In the genomic region with DNA sequence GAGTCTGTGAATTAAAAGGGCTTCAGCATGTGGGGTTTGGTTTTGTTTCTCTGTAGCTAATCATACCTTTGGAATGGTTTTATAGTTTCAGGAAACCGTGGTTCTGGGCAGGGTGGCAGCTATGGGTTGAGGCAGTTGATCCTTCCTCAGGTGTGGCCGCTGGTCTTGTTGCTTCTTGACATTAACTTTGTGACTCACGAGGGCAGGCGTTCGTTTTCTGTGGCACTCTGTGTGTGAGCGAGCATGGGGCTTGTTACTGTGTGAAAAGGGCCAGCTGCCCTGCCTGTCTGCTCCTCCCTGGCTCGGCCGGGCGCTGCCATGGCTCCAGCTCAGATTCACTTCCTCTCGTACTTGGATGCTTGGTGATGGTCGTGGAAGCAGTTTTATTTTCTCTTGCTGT, we compare ENCODE assay signal across 9 cellular contexts. TPM values are rescaled to one million over a fixed set of nuclear protein-coding genes. Genes with fewer than 3 reads are reported as not detected.
A peak's percentile ranks its signal among the peaks of the same experiment; 100 is the strongest.
DNase-seq lines count a peak whose midpoint lies in the region; ATAC-seq and TF ChIP-seq lines count a peak whose summit lies in the region.
"Had no signal": no experiment of that assay in that cellular context is flagged by ENCODE, and none has a peak within 500 bp of the region (broad histone marks: within the 10 kb centered on the region; RNA-seq: fewer than 3 reads in every experiment).

No MANE protein-coding gene starts in this region.

- no peak overlapping the region for H4K12ac ChIP-seq in trophoblast cell (ENCODE audit: low read depth, low read length)

- no peak overlapping the region for H2AK5ac ChIP-seq in trophoblast cell (ENCODE audit: low read length)

- no peak overlapping the region for H3K14ac ChIP-seq in trophoblast cell (ENCODE audit: low read length)

- peak overlapping the region; percentile 77 for H3K4ac ChIP-seq in trophoblast cell (ENCODE audit: low read depth, low read length)

- H3K9me3 ChIP-seq in DND-41 (ENCODE audit: insufficient read depth, low read length, severe bottlenecking) = peaks cover 4% of the 10 kb centered on the region
- peaks cover 4% of the 10 kb centered on the region for H3K9me3 ChIP-seq in trophoblast cell (ENCODE audit: insufficient read depth, low read depth, low read length)

- H4K8ac ChIP-seq in trophoblast cell (ENCODE audit: low read depth, low read length) = no peak overlapping the region

- CTCF ChIA-PET in GM10248 (lab: Yijun Ruan, JAX) = interaction anchor here (1.4 to 2.0 kb wide), 2 partner anchors 15 to 46 kb away, joined by 3 to 5 read pairs; a partner anchor contains a TSS

- no peak overlapping the region for H2BK5ac ChIP-seq in trophoblast cell (ENCODE audit: low read depth, low read length, poor library complexity)

- 0 out of 3 replicates have a peak, but pooled peaks have one; percentile 22 for ATAC-seq in DND-41 (ENCODE audit: insufficient read depth, low read depth)
- ATAC-seq in GM18861 (IDR thresholded peaks at IDR 0.05; ENCODE audit: unreplicated experiment) = no peak
- ATAC-seq: SK-N-SH treated with all-trans-retinoic acid at 6 μM for 48 hours had no signal

- H3K27me3 ChIP-seq in DND-41 (ENCODE audit: insufficient read depth, low read length, poor library complexity) (no peaks in the 10 kb centered on the region), trophoblast cell (ENCODE audit: insufficient read depth, low read length) (no peaks in the 10 kb centered on the region)

- POLR2A ChIA-PET in GM10248 (lab: Yijun Ruan, JAX) = no interaction called here

- no peak overlapping the region for H2BK120ac ChIP-seq in trophoblast cell (ENCODE audit: insufficient read depth, low read length, poor library complexity)

- no peaks in the 10 kb centered on the region for H3K79me1 ChIP-seq in trophoblast cell (ENCODE audit: low read length)

- H3K79me2 ChIP-seq in DND-41 (ENCODE audit: insufficient read depth, low read length) (peaks cover 99% of the 10 kb centered on the region), trophoblast cell (ENCODE audit: control insufficient read depth, insufficient read depth, low read length, poor library complexity) (peaks cover 18% of the 10 kb centered on the region)

- H2AFZ ChIP-seq in DND-41 (ENCODE audit: low read depth, low read length) = no peak overlapping the region
- no peak overlapping the region for H2AFZ ChIP-seq in trophoblast cell (ENCODE audit: insufficient read depth, low read length, poor library complexity)

- TF ChIP-seq CTCF in DND-41 (IDR thresholded peaks at IDR 0.05; ENCODE audit: borderline replicate concordance, extremely low read depth, low read length, poor library complexity, severe bottlenecking) = no peak
- TF ChIP-seq CTCF in GM10248 (IDR thresholded peaks at IDR 0.05; ENCODE audit: control extremely low read depth, extremely low read depth, low read depth, missing control alignments) = no peak

- H3K4me3 ChIP-seq in DND-41 (ENCODE audit: low read depth in 1 of 2, low read length in 2 of 2) (no peak overlapping the region), trophoblast cell (ENCODE audit: low read depth, low read length) (no peak overlapping the region)

- no peak overlapping the region for H3K23ac ChIP-seq in trophoblast cell (ENCODE audit: low read length)

- no peak overlapping the region for H2BK12ac ChIP-seq in trophoblast cell (ENCODE audit: low read length)

- no peak overlapping the region for H4K91ac ChIP-seq in trophoblast cell (ENCODE audit: low read depth, low read length)

- peaks cover 70% of the 10 kb centered on the region for H4K20me1 ChIP-seq in DND-41 (ENCODE audit: insufficient read depth, low read length)

- H3K4me2 ChIP-seq in DND-41 (ENCODE audit: insufficient read depth, low read length) (no peak overlapping the region), trophoblast cell (ENCODE audit: low read length) (no peak overlapping the region)

- H3K27ac ChIP-seq in DND-41 (ENCODE audit: low read length) = 0 out of 2 replicates have a peak overlapping the region, but pooled peaks have one; percentile 15
- peak overlapping the region; percentile 99 for H3K27ac ChIP-seq in epithelial cell of prostate
- no peak overlapping the region for H3K27ac ChIP-seq in trophoblast cell (ENCODE audit: low read depth, low read length)

- WGBS in trophoblast cell (ENCODE audit: extremely low coverage, insufficient coverage, insufficient read length) = no CpG with 5 or more reads among the region's 11 CpGs

- H3K4me1 ChIP-seq in DND-41 (ENCODE audit: insufficient read depth, low read length) (no peaks in the 10 kb centered on the region), trophoblast cell (ENCODE audit: control insufficient read depth in 1 of 2, insufficient read depth in 2 of 2, low read length in 2 of 2) (peaks cover 5% of the 10 kb centered on the region in 2 experiments)

- H3K9ac ChIP-seq in DND-41 (ENCODE audit: low read depth, low read length) = no peak overlapping the region
- no peak overlapping the region for H3K9ac ChIP-seq in trophoblast cell (ENCODE audit: low read length)

- H3K18ac ChIP-seq in trophoblast cell (ENCODE audit: low read length) = no peak overlapping the region

- H3K36me3 ChIP-seq in DND-41 (ENCODE audit: insufficient read depth, low read length) (peaks cover 22% of the 10 kb centered on the region), trophoblast cell (ENCODE audit: control insufficient read depth in 1 of 2, insufficient read depth in 2 of 2, low read length in 2 of 2) (peaks cover 5 to 7% of the 10 kb centered on the region in 2 experiments)

- DNase-seq in DND-41 = no peak
- peak; percentile 72 for DNase-seq in NOMO-1 treated with DMSO at 0.1 percent for 48 hours (lab: John Stamatoyannopoulos, UW; ENCODE audit: unreplicated experiment)
- peak; percentile 95 for DNase-seq in epithelial cell of prostate (ENCODE audit: low read depth, low spot score)
- DNase-seq in trophoblast cell = no peak
- no peak for DNase-seq in GM19238 (ENCODE audit: insufficient read length, low spot score)
- no peak for DNase-seq in GM10248 (ENCODE audit: extremely low spot score)
- no peak for DNase-seq in middle frontal gyrus (ENCODE audit: extremely low spot score, low spot score)

RNA-seq across cellular contexts. Expression of a gene that starts 16.2 kb away (rescaled TPM):
- 24.9 and 25.0 TPM in 2 replicates for polyA plus RNA-seq in trophoblast cell (2013)

RNA-seq across cellular contexts. Expression of a gene that starts 45.0 kb away (rescaled TPM):
- polyA plus RNA-seq in trophoblast cell (2013) = 28.2 and 30.1 TPM in 2 replicates

RNA-seq across cellular contexts. Expression of a gene that starts 46.1 kb away (rescaled TPM):
- 67.0 and 68.3 TPM in 2 replicates for polyA plus RNA-seq in trophoblast cell (2013)

RNA-seq across cellular contexts. Expression of a gene that starts 49.9 kb away (rescaled TPM):
- polyA plus RNA-seq in trophoblast cell (2013) = not detected in 2 replicates

RNA-seq across cellular contexts. Expression of a gene that starts 58.6 kb away (rescaled TPM):
- polyA plus RNA-seq in trophoblast cell (2013) = 7.5 and 7.8 TPM in 2 replicates

Comparison
In these comparisons a context has a peak if more than half of its experiments do, and no peak if none do; other contexts are left out.
1. DNase-seq: peak in NOMO-1 treated with DMSO at 0.1 percent for 48 hours (single experiment) and epithelial cell of prostate (single experiment); none in DND-41 (single experiment), trophoblast cell (0 of 2), GM19238 (single experiment), GM10248 (single experiment) and middle frontal gyrus (single experiment).